In genomic region chr4:164204434-164204833, GRCh38 we compare ENCODE assay signal across 9 cellular contexts.
DNase-seq lines count a peak whose midpoint lies in the region; ATAC-seq lines count a peak whose summit lies in the region.
"Had no signal": no experiment of that assay in that cellular context is flagged by ENCODE, and none has a peak within 500 bp of the region (broad histone marks: within the 10 kb centered on the region; RNA-seq: fewer than 3 reads in every experiment).

No MANE protein-coding gene starts in this region.

- no peaks in the 10 kb centered on the region for H3K36me3 ChIP-seq in SJCRH30
- no peaks in the 10 kb centered on the region for H3K36me3 ChIP-seq in H7 (replicated peaks; ENCODE audit: control insufficient read depth, insufficient read depth, low read length)

- ATAC-seq in left lobe of liver, result no peak

- peak overlapping the region; percentile 57 for H3K27ac ChIP-seq in SJCRH30

- H3K4me1 ChIP-seq in SJCRH30, result peaks cover 10% of the 10 kb centered on the region; the same call in 1 of the 2 replicates

- no peaks in the 10 kb centered on the region for H3K9me3 ChIP-seq in SJCRH30 (replicated peaks)

- DNase-seq in HK-2 (ENCODE audit: unreplicated experiment) (peak; percentile 35), SJCRH30 (peak in 1 of 2 experiments; percentile 8), glomerular endothelial cell (ENCODE audit: extremely low read depth, low read depth, low spot score) (peak; percentile 23), putamen (ENCODE audit: low spot score) (peak; percentile 69), H7 (no peak), NCI-H1105 (lab: John Stamatoyannopoulos, UW) (no peak), left lobe of liver (ENCODE audit: low spot score) (no peak), NCI-H82 (lab: John Stamatoyannopoulos, UW) (no peak)
- DNase-seq: naive B cell had no signal

- H3K27me3 ChIP-seq in SJCRH30, result no peaks in the 10 kb centered on the region
- H3K27me3 ChIP-seq in H7 (ENCODE audit: control insufficient read depth, insufficient read depth, low read length), result no peaks in the 10 kb centered on the region

- H3K4me3 ChIP-seq in SJCRH30 (no peak overlapping the region), H7 (ENCODE audit: insufficient read depth, low read depth, low read length) (no peak overlapping the region)

Comparison
In these comparisons a context has a peak if more than half of its experiments do, and no peak if none do; other contexts are left out.
1. DNase-seq: peak in HK-2 (single experiment), glomerular endothelial cell (single experiment) and putamen (single experiment); none in H7 (single experiment), NCI-H1105 (single experiment), left lobe of liver (single experiment) and NCI-H82 (single experiment).